In the genomic region with DNA sequence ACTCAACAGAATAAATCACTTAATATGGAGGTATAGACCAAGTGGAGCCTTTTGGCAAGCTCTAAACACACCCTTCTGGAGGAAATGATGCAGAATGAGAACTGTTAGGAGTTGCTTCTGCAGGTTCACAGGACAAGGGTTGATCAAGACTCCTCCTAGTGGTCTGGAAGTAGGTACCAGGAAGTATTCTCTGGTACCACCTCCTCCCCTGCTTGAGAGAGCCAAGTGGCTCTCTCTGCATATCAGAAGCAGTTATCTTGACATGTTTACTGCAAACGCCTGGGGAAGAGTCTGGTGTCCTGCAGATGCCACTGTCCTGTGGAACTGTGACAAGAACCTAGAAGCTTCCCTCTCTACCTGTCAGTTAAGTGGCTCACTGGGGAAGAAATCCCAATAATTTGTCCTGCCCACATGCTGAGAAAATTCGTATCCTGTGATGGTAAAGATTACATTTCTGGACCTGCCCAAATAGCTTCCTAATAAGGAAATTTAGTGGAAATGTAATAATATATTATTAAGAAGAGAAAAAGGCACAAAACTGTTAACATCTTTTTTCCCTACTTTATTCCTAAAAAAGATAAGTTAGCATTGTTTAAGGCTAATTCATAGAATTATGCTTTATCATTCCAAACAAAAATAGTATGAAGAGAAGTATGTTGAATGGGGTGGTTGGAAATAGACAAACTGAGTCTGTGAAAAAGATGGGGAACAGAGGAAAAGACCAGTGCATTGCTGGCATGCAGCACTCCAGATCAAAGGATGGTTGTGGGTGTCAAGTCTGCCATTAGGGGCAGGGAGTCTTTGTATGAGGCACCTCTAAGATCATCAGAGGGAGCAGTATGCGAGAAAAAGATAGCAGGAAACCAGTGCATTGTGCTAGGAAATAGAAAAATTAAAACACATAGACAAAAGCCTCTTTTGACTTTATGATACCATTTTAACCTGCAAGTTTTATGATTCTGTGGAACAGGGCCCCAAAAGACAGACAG, we compare ENCODE assay signal across 8 cellular contexts.
DNase-seq lines count a peak whose midpoint lies in the region; TF ChIP-seq lines count a peak whose summit lies in the region.

No MANE protein-coding gene starts in this region.

- DNase-seq in AG08396 (ENCODE audit: low spot score) = peak; percentile 39
- DNase-seq in GM12865 (ENCODE audit: low read depth) = peak; percentile 91
- peak; percentile 57 for DNase-seq in HEK293T (ENCODE audit: extremely low spot score)
- DNase-seq in LoVo (ENCODE audit: low spot score) = peak; percentile 73
- DNase-seq in SK-N-MC (ENCODE audit: low read depth, low spot score) = no peak
- DNase-seq in caudate nucleus (lab: John Stamatoyannopoulos, UW) = peak in 5 of 61 donors; percentile 4 to 32 (median 10)
- DNase-seq in lung microvascular endothelial cell (ENCODE audit: low read depth in 2 of 2) = peak; percentile 55 to 81
- DNase-seq in DMS153 (lab: John Stamatoyannopoulos, UW) = no peak

- peak overlapping the region; percentile 58 for H3K27ac ChIP-seq in SK-N-MC
- peak overlapping the region; percentile 46 for H3K27ac ChIP-seq in caudate nucleus (ENCODE audit: low read depth, low read length)

- H3K9me3 ChIP-seq in SK-N-MC (ENCODE audit: low read depth, low read length) = no peaks in the 10 kb centered on the region

- H3K9ac ChIP-seq in SK-N-MC (ENCODE audit: insufficient read length) = no peak overlapping the region

- POLR2A ChIA-PET in HEK293T (lab: Yijun Ruan, JAX) = interaction anchor here (1.0 to 1.1 kb wide), 2 partner anchors 9 to 119 kb away, joined by 3 read pairs; partner anchors contain the start of gene CDC42SE2

- CTCF ChIA-PET in HEK293T (lab: Yijun Ruan, JAX) = interaction anchor here (0.6 to 1.1 kb wide), 6 partner anchors 9 to 217 kb away, joined by 3 to 9 read pairs (median 3); partner anchors contain the start of gene CDC42SE2

- H3K36me3 ChIP-seq in SK-N-MC (ENCODE audit: insufficient read depth, low read length) = peaks cover 20% of the 10 kb centered on the region

- H3K4me3 ChIP-seq in GM12865 (ENCODE audit: low read depth, low read length) (peak overlapping the region; percentile 18), SK-N-MC (no peak overlapping the region)

- peak; percentile 74 for TF ChIP-seq CTCF in GM12865 (IDR thresholded peaks at IDR 0.05; ENCODE audit: insufficient read depth, low read depth, low read length, missing control alignments)

TF ChIP-seq in HEK293T, 16 proteins besides CTCF, POLR2A, EP300 and RAD21:
- TF ChIP-seq NFRKB (IDR thresholded peaks at IDR 0.05) (no peak), HDGF (IDR thresholded peaks at IDR 0.05; ENCODE audit: borderline replicate concordance) (no peak), LEF1 (IDR thresholded peaks at IDR 0.05; ENCODE audit: borderline replicate concordance) (no peak), SUZ12 (IDR thresholded peaks at IDR 0.05) (no peak), ZNF384 (IDR thresholded peaks at IDR 0.05) (no peak), FOXK2 (IDR thresholded peaks at IDR 0.05) (no peak), FOXM1 (IDR thresholded peaks at IDR 0.05; ENCODE audit: borderline replicate concordance) (no peak), CTBP1 (IDR thresholded peaks at IDR 0.05; ENCODE audit: borderline replicate concordance) (no peak), FOXA1 (IDR thresholded peaks at IDR 0.05) (no peak), BHLHE40 (IDR thresholded peaks at IDR 0.05; ENCODE audit: borderline replicate concordance) (no peak), L3MBTL2 (conservative IDR thresholded peaks at IDR 0.05) (no peak), SP1 (IDR thresholded peaks at IDR 0.05) (no peak), ELF4 (IDR thresholded peaks at IDR 0.05) (no peak), TARDBP (IDR thresholded peaks at IDR 0.05) (no peak), ARNT (IDR thresholded peaks at IDR 0.05) (no peak)
- TF ChIP-seq, protein P1, sequence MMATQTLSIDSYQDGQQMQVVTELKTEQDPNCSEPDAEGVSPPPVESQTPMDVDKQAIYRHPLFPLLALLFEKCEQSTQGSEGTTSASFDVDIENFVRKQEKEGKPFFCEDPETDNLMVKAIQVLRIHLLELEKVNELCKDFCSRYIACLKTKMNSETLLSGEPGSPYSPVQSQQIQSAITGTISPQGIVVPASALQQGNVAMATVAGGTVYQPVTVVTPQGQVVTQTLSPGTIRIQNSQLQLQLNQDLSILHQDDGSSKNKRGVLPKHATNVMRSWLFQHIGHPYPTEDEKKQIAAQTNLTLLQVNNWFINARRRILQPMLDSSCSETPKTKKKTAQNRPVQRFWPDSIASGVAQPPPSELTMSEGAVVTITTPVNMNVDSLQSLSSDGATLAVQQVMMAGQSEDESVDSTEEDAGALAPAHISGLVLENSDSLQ (IDR thresholded peaks at IDR 0.05) = no peak
TF ChIP-seq in HEK293T: peak in this region for 0.

Comparison
In these comparisons a context has a peak if more than half of its experiments do, and no peak if none do; other contexts are left out.
1. DNase-seq: peak in AG08396 (single experiment), GM12865 (single experiment), HEK293T (single experiment), LoVo (single experiment) and lung microvascular endothelial cell (2 of 2); none in SK-N-MC (single experiment) and DMS153 (single experiment).